ENCODE assay signal across 9 cellular contexts in genomic region chr22:23858484-23858815, GRCh38. TPM values are rescaled to one million over a fixed set of nuclear protein-coding genes. Genes with fewer than 3 reads are reported as not detected.
A peak's percentile ranks its signal among the peaks of the same experiment; 100 is the strongest.
DNase-seq lines count a peak whose midpoint lies in the region; ATAC-seq and TF ChIP-seq lines count a peak whose summit lies in the region.
"Had no signal": no experiment of that assay in that cellular context is flagged by ENCODE, and none has a peak within 500 bp of the region (broad histone marks: within the 10 kb centered on the region; RNA-seq: fewer than 3 reads in every experiment).

No MANE protein-coding gene starts in this region.

- ATAC-seq in upper lobe of left lung (ENCODE audit: low FRiP score in 2 of 2): no peak
- no peak for ATAC-seq in GM18520 (IDR thresholded peaks at IDR 0.05; ENCODE audit: unreplicated experiment)

- TF ChIP-seq POLR2A in breast epithelium (IDR thresholded peaks at IDR 0.05) (no peak), upper lobe of left lung (IDR thresholded peaks at IDR 0.05) (no peak)

- H3K4me1 ChIP-seq in cardiac muscle cell (ENCODE audit: low read depth) (peaks cover 15% of the 10 kb centered on the region), breast epithelium (no peaks in the 10 kb centered on the region), mesodermal cell (ENCODE audit: control insufficient read depth, insufficient read depth, low read length, poor library complexity, severe bottlenecking) (no peaks in the 10 kb centered on the region), upper lobe of left lung (peaks cover 16 to 24% (median 20%) of the 10 kb centered on the region in 4 donors)

- WGBS in mesodermal cell (ENCODE audit: insufficient coverage in 2 of 2), 2 experiments: 17% methylated on average over 2 of the region's 7 CpGs; no CpG with 5 or more reads in 1 of the 2 experiments
- WGBS in upper lobe of left lung, 2 donors: 64 to 73% methylated on average over 7 of the region's 7 CpGs

- peak overlapping the region; percentile 88 for H3K27ac ChIP-seq in cardiac muscle cell
- no peak overlapping the region for H3K27ac ChIP-seq in breast epithelium
- H3K27ac ChIP-seq in mesodermal cell (ENCODE audit: low read depth, low read length, severe bottlenecking): no peak overlapping the region
- H3K27ac ChIP-seq in upper lobe of left lung: no peak overlapping the region

- H3K27me3 ChIP-seq in cardiac muscle cell (no peaks in the 10 kb centered on the region), breast epithelium (no peaks in the 10 kb centered on the region), upper lobe of left lung (no peaks in the 10 kb centered on the region)

- TF ChIP-seq CTCF in cardiac muscle cell (IDR thresholded peaks at IDR 0.05; ENCODE audit: low read depth, low read length) (peak; percentile 25), breast epithelium (IDR thresholded peaks at IDR 0.05) (no peak), upper lobe of left lung (IDR thresholded peaks at IDR 0.05) (peak in 1 of 6 experiments; percentile 43)

- no peak for TF ChIP-seq EP300 in upper lobe of left lung (IDR thresholded peaks at IDR 0.05)

- H3K9me3 ChIP-seq in cardiac muscle cell (ENCODE audit: low read depth) (no peaks in the 10 kb centered on the region), breast epithelium (no peaks in the 10 kb centered on the region), mesodermal cell (ENCODE audit: control insufficient read depth, low read length) (no peaks in the 10 kb centered on the region), upper lobe of left lung (no peaks in the 10 kb centered on the region)

- no peaks in the 10 kb centered on the region for H3K36me3 ChIP-seq in cardiac muscle cell
- H3K36me3 ChIP-seq in breast epithelium: no peaks in the 10 kb centered on the region
- no peaks in the 10 kb centered on the region for H3K36me3 ChIP-seq in mesodermal cell (ENCODE audit: control insufficient read depth, insufficient read depth, low read length)
- no peaks in the 10 kb centered on the region for H3K36me3 ChIP-seq in upper lobe of left lung

- intact Hi-C loops in cardiac septum (cut with DNase I) (no loop called here), breast epithelium (cut with DNase I; ENCODE audit: low total_unique reads) (no loop called here)

- peak overlapping the region; percentile 45 for H3K4me3 ChIP-seq in cardiac muscle cell
- peak overlapping the region; percentile 49 to 77 (median 61) for H3K4me3 ChIP-seq in breast epithelium
- H3K4me3 ChIP-seq in mesodermal cell (ENCODE audit: extremely low read depth, insufficient read depth, low read length, poor library complexity, severe bottlenecking): peak overlapping the region; percentile 71
- peak overlapping the region; percentile 60 to 84 (median 70) for H3K4me3 ChIP-seq in upper lobe of left lung

- DNase-seq in cardiac muscle cell (ENCODE audit: low read depth in 1 of 2, low spot score in 1 of 2) (no peak), cardiac septum (ENCODE audit: low spot score) (no peak), breast epithelium (ENCODE audit: low spot score in 2 of 2) (no peak), upper lobe of left lung (no peak), ureter (ENCODE audit: low spot score) (no peak), NCI-H82 (lab: John Stamatoyannopoulos, UW) (no peak)
- DNase-seq: stimulated activated CD4-positive, alpha-beta T cell treated with anti-CD3 and anti-CD28 coated beads, Interleukin-1b, Interleukin-23, amount 100 ng/mL, for 48 hours had no signal

RNA-seq across cellular contexts. Expression of gene SLC2A11, which starts 0.8 kb away (rescaled TPM):
- total RNA-seq in cardiac muscle cell (27.3 and 28.5 TPM in 2 replicates), cardiac septum (19.7 TPM), breast epithelium (10 to 100 TPM; 10.2 to 17.0 (median 13.1) TPM), upper lobe of left lung (10 to 100 TPM in 5 of 6 donors, 1 to 10 TPM in 1; 9.9 to 31.4 (median 16.5) TPM), ureter (15.0 TPM)
- polyA plus RNA-seq in cardiac muscle cell: 34.2 and 37.9 TPM in 2 replicates
- polyA plus RNA-seq in mesodermal cell (2013, experiment 1 of 2): 11.6 TPM
- polyA plus RNA-seq in mesodermal cell (2013, experiment 2 of 2): 12.3 TPM

RNA-seq across cellular contexts. Expression of gene DERL3, which starts 19.6 kb away (rescaled TPM):
- total RNA-seq in cardiac muscle cell (18.0 and 46.9 TPM in 2 replicates), cardiac septum (2.2 TPM), breast epithelium (1 to 10 TPM in 2 of 3 donors, under 1 TPM in 1; 0.48 to 6.6 (median 2.8) TPM), upper lobe of left lung (10 to 100 TPM in 2 of 6 donors, 1 to 10 TPM in 4; 1.9 to 14.8 (median 5.5) TPM), ureter (11.4 TPM)
- 28.9 and 55.3 TPM in 2 replicates for polyA plus RNA-seq in cardiac muscle cell
- 7.7 TPM for polyA plus RNA-seq in mesodermal cell (2013, experiment 1 of 2)
- 5.6 TPM for polyA plus RNA-seq in mesodermal cell (2013, experiment 2 of 2)

RNA-seq across cellular contexts. Expression of gene MIF, which starts 35.7 kb away (rescaled TPM):
- total RNA-seq in cardiac muscle cell (855 and 1,357 TPM in 2 replicates), cardiac septum (317 TPM), breast epithelium (100 to 1,000 TPM; 191 to 466 (median 261) TPM), upper lobe of left lung (100 to 1,000 TPM in 5 of 6 donors, 10 to 100 TPM in 1; 54.5 to 388 (median 298) TPM), ureter (528 TPM)
- polyA plus RNA-seq in cardiac muscle cell: 4,717 and 4,854 TPM in 2 replicates
- polyA plus RNA-seq in mesodermal cell (2013, experiment 1 of 2): 781 TPM
- polyA plus RNA-seq in mesodermal cell (2013, experiment 2 of 2): 681 TPM
